ENCODE assay signal across 33 cellular contexts in the genomic region with DNA sequence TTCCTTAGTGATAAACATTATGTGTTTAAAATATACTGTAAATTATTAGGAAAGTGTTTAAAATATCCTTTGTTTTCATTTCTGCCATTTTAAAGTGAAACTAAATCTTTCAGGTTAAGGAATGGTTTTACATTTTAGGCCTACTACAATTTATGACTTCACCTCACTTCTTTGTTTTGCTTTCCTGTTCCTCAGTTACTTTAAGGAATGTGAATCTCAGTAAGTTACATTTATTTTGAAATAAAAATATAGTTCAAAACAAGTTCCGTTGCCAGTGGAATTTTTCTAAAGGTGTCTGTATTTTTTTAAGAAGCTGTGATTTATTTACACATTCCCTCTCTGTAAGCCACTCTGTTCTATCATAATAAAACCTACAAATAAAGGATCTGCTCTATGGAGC.
DNase-seq lines count a peak whose midpoint lies in the region; ATAC-seq, FAIRE-seq and TF ChIP-seq lines count a peak whose summit lies in the region.
"Had no signal": no experiment of that assay in that cellular context is flagged by ENCODE, and none has a peak within 500 bp of the region (broad histone marks: within the 10 kb centered on the region; RNA-seq: fewer than 3 reads in every experiment).

No MANE protein-coding gene starts in this region.

- POLR2A ChIA-PET in HCT116 (lab: Charles Lee): no interaction called here

- no peak overlapping the region for H3K27ac ChIP-seq in HCT116 (ENCODE audit: low read depth, low read length)
- no peak overlapping the region for H3K27ac ChIP-seq in small intestine (ENCODE audit: low read depth in 1 of 2, low read length in 1 of 2)
- no peak overlapping the region for H3K27ac ChIP-seq in brain microvascular endothelial cell
- H3K27ac ChIP-seq: C4-2B, cardiac muscle cell, esophagus muscularis mucosa, gastroesophageal sphincter, lower lobe of right lung, Peyer's patch, right atrium auricular region, thyroid gland, vagina, VCaP had no signal

- BruUV-seq in HCT116 (replicated peaks; lab: Mats Ljungman, UMichigan): no TSS peak

- ATAC-seq in HCT116: no peak
- ATAC-seq: activated T-helper 17 cell treated with anti-CD3 and anti-CD28 coated beads, Interleukin-2, amount 50 U/mL, for 72 hours; gastroesophageal sphincter; lower lobe of right lung; natural killer cell had no signal

- no peak for TF ChIP-seq CTCF in HCT116 (IDR thresholded peaks at IDR 0.05 in 2 of 3, conservative IDR thresholded peaks at IDR 0.05 in 1 of 3; ENCODE audit: borderline replicate concordance in 1 of 3, insufficient read depth in 1 of 3, low read depth in 2 of 3, low read length in 2 of 3)
- no peak for TF ChIP-seq CTCF in mesothelial cell of epicardium (IDR thresholded peaks at IDR 0.05; ENCODE audit: unreplicated experiment)
- TF ChIP-seq CTCF in brain microvascular endothelial cell (IDR thresholded peaks at IDR 0.05; ENCODE audit: low read depth, low read length, missing control alignments): no peak

- H3K27ac Mint-ChIP-seq in mesothelial cell of epicardium: peak overlapping the region; percentile 3
- H3K27ac Mint-ChIP-seq: activated naive CD4-positive, alpha-beta T cell treated with anti-CD3 and anti-CD28 coated beads, Interleukin-2, amount 10 ng/mL, durations not matched to agents 7 days and 5 days; activated T-helper 17 cell treated with anti-CD3 and anti-CD28 coated beads, Interleukin-2, amount 50 U/mL, for 72 hours; natural killer cell had no signal

- no peaks in the 10 kb centered on the region for H3K9me3 Mint-ChIP-seq in mesothelial cell of epicardium
- H3K9me3 Mint-ChIP-seq: activated naive CD4-positive, alpha-beta T cell treated with anti-CD3 and anti-CD28 coated beads, Interleukin-2, amount 10 ng/mL, durations not matched to agents 7 days and 5 days had no signal

- in situ Hi-C loops in brain microvascular endothelial cell (cut with HindIII; ENCODE audit: low pct_ligation_motif_present, low sequenced_read_pairs): no loop called here

- no peaks in the 10 kb centered on the region for H3K27me3 Mint-ChIP-seq in mesothelial cell of epicardium (ENCODE audit: low read depth)
- H3K27me3 Mint-ChIP-seq: activated naive CD4-positive, alpha-beta T cell treated with anti-CD3 and anti-CD28 coated beads, Interleukin-2, amount 10 ng/mL, durations not matched to agents 7 days and 5 days; activated T-helper 17 cell treated with anti-CD3 and anti-CD28 coated beads, Interleukin-2, amount 50 U/mL, for 72 hours had no signal

- H3K9me2 ChIP-seq in HCT116 (ENCODE audit: insufficient read depth): no peaks in the 10 kb centered on the region; the same call in 1 of the 2 replicates

- H3K9ac ChIP-seq in HCT116 (ENCODE audit: low read length): no peak overlapping the region

- peak overlapping the region; percentile 37 for H2AFZ ChIP-seq in HCT116 (ENCODE audit: low read depth, low read length, poor library complexity, severe bottlenecking)

- 68 to 75% (median 69%) methylated on average over 1 of the region's 1 CpG for WGBS in small intestine, 3 donors

- TF ChIP-seq RAD21 in HCT116 (IDR thresholded peaks at IDR 0.05; ENCODE audit: low read depth): no peak

- H3K9me3 ChIP-seq in HCT116 (ENCODE audit: control insufficient read depth in 1 of 2, insufficient read depth in 1 of 2, low read depth in 1 of 2, low read length in 2 of 2) (no peaks in the 10 kb centered on the region), small intestine (ENCODE audit: control insufficient read depth, low read depth) (no peaks in the 10 kb centered on the region)
- H3K9me3 ChIP-seq: Caco-2, esophagus muscularis mucosa, gastroesophageal sphincter, lower lobe of right lung, Peyer's patch, right atrium auricular region, thyroid gland, vagina had no signal

- H3K4me2 ChIP-seq in HCT116 (ENCODE audit: low read length): no peak overlapping the region

- H3K36me3 ChIP-seq in HCT116 (ENCODE audit: control insufficient read depth in 1 of 2, insufficient read depth in 2 of 2, low read length in 2 of 2): no peaks in the 10 kb centered on the region
- H3K36me3 ChIP-seq in small intestine (ENCODE audit: control insufficient read depth in 2 of 2, insufficient read depth in 2 of 2, low read length in 2 of 2): no peaks in the 10 kb centered on the region
- no peaks in the 10 kb centered on the region for H3K36me3 ChIP-seq in brain microvascular endothelial cell (replicated peaks)
- H3K36me3 ChIP-seq: cardiac muscle cell, esophagus muscularis mucosa, gastroesophageal sphincter, lower lobe of right lung, Peyer's patch, right atrium auricular region, thyroid gland, vagina had no signal

- H3K36me3 Mint-ChIP-seq in mesothelial cell of epicardium: no peaks in the 10 kb centered on the region
- H3K36me3 Mint-ChIP-seq: activated naive CD4-positive, alpha-beta T cell treated with anti-CD3 and anti-CD28 coated beads, Interleukin-2, amount 10 ng/mL, durations not matched to agents 7 days and 5 days; natural killer cell had no signal

- H3K4me1 ChIP-seq in HCT116 (ENCODE audit: control insufficient read depth in 1 of 2, insufficient read depth in 2 of 2, low read length in 2 of 2): no peaks in the 10 kb centered on the region
- no peaks in the 10 kb centered on the region for H3K4me1 ChIP-seq in small intestine (ENCODE audit: control insufficient read depth in 2 of 2, insufficient read depth in 1 of 2, low read depth in 1 of 2, low read length in 1 of 2)
- H3K4me1 ChIP-seq: Caco-2, esophagus muscularis mucosa, gastroesophageal sphincter, lower lobe of right lung, Peyer's patch, right atrium auricular region, thyroid gland, vagina had no signal

- no peaks in the 10 kb centered on the region for H3K79me2 ChIP-seq in HCT116 (ENCODE audit: insufficient read depth, low read length)

- FAIRE-seq in small intestine (lab: Jason Lieb, UNC): peak; percentile 39

- H3K27me3 ChIP-seq in HCT116 (ENCODE audit: insufficient read depth, low read length): no peaks in the 10 kb centered on the region
- no peaks in the 10 kb centered on the region for H3K27me3 ChIP-seq in small intestine (ENCODE audit: control insufficient read depth in 2 of 2, insufficient read depth in 2 of 2, low read length in 2 of 2)
- H3K27me3 ChIP-seq in brain microvascular endothelial cell (replicated peaks): no peaks in the 10 kb centered on the region
- H3K27me3 ChIP-seq: cardiac muscle cell, esophagus muscularis mucosa, gastroesophageal sphincter, Peyer's patch, right atrium auricular region, thyroid gland, vagina had no signal

- no peak overlapping the region for H3K4me3 ChIP-seq in HCT116 (replicated peaks in 1 of 2; ENCODE audit: low read depth in 1 of 2, low read length in 2 of 2)
- no peak overlapping the region for H3K4me3 ChIP-seq in small intestine (ENCODE audit: low read depth in 1 of 2, low read length in 2 of 2)
- no peak overlapping the region for H3K4me3 ChIP-seq in brain microvascular endothelial cell (ENCODE audit: low read depth, low read length)
- H3K4me3 ChIP-seq: cardiac muscle cell, esophagus muscularis mucosa, gastroesophageal sphincter, lower lobe of right lung, Peyer's patch, right atrium auricular region, thyroid gland, vagina had no signal

- DNase-seq in HCT116 (ENCODE audit: low read depth, low spot score): no peak
- peak; percentile 33 for DNase-seq in cerebellar cortex (ENCODE audit: low spot score)
- no peak for DNase-seq in mesothelial cell of epicardium (ENCODE audit: low spot score in 2 of 2, unreplicated experiment in 2 of 2)
- no peak for DNase-seq in small intestine
- DNase-seq in brain microvascular endothelial cell: no peak
- DNase-seq in activated CD4-positive, alpha-beta T cell treated with anti-CD3 and anti-CD28 coated beads for 1 hour: no peak
- no peak for DNase-seq in T-helper 1 cell
- DNase-seq: activated CD4-positive, alpha-beta T cell treated with anti-CD3 and anti-CD28 coated beads for 4 hours; activated naive CD4-positive, alpha-beta T cell treated with anti-CD3 and anti-CD28 coated beads, Interleukin-2, amount 10 ng/mL, durations not matched to agents 7 days and 5 days; amniotic stem cell; Caco-2; GDM1; HCEC 1CT; Karpas-422; kidney glomerular epithelial cell; lower lobe of right lung; natural killer cell; NCI-H1417 treated with DMSO at 0.1 percent for 48 hours; NCI-H2081 treated with DMSO at 0.1 percent for 48 hours; NCI-H226; NCI-H69; Peyer's patch; SHP77; T-helper 9 cell; thyroid gland had no signal

- no peak for TF ChIP-seq POLR2A in HCT116 (IDR thresholded peaks at IDR 0.05; ENCODE audit: borderline replicate concordance, extremely low read depth, insufficient read depth, insufficient read length)

- intact Hi-C loops in HCT116 (cut with micrococcal nuclease): no loop called here

- H4K20me1 ChIP-seq in HCT116 (ENCODE audit: insufficient read depth): no peaks in the 10 kb centered on the region

- CTCF ChIA-PET in HCT116 (lab: Charles Lee): interaction anchor here (3.4 kb wide), 1 partner anchor 11 kb away, joined by 13 read pairs; no protein-coding TSS in a partner anchor

- RAD21 ChIA-PET in HCT116 (lab: Charles Lee; ENCODE audit: low non-redundant PET in 1 of 2, low total read pairs in 2 of 2, uncharacterized antibody in 2 of 2, unreplicated experiment in 2 of 2): no interaction called here

- H3K4me3 Mint-ChIP-seq in mesothelial cell of epicardium: no peak overlapping the region
- H3K4me3 Mint-ChIP-seq: activated naive CD4-positive, alpha-beta T cell treated with anti-CD3 and anti-CD28 coated beads, Interleukin-2, amount 10 ng/mL, durations not matched to agents 7 days and 5 days; activated T-helper 17 cell treated with anti-CD3 and anti-CD28 coated beads, Interleukin-2, amount 50 U/mL, for 72 hours; natural killer cell had no signal

- peaks cover 3% of the 10 kb centered on the region for H3K4me1 Mint-ChIP-seq in mesothelial cell of epicardium
- H3K4me1 Mint-ChIP-seq: activated naive CD4-positive, alpha-beta T cell treated with anti-CD3 and anti-CD28 coated beads, Interleukin-2, amount 10 ng/mL, durations not matched to agents 7 days and 5 days; activated T-helper 17 cell treated with anti-CD3 and anti-CD28 coated beads, Interleukin-2, amount 50 U/mL, for 72 hours; natural killer cell had no signal

TF ChIP-seq in HCT116, 20 proteins besides CTCF, POLR2A, EP300 and RAD21 (continues in another document):
- TF ChIP-seq TCF7L2 (IDR thresholded peaks at IDR 0.05; ENCODE audit: borderline replicate concordance, extremely low read depth, insufficient read depth, insufficient read length) (no peak), EZH2phosphoT487 (IDR thresholded peaks at IDR 0.05; ENCODE audit: borderline replicate concordance) (no peak), FOSL1 (IDR thresholded peaks at IDR 0.05; ENCODE audit: low read depth) (no peak), EGR1 (IDR thresholded peaks at IDR 0.05; ENCODE audit: low read depth) (no peak), SP1 (IDR thresholded peaks at IDR 0.05; ENCODE audit: low read depth) (no peak), CEBPB (IDR thresholded peaks at IDR 0.05; ENCODE audit: low read depth) (no peak), EZH2 (IDR thresholded peaks at IDR 0.05) (no peak), CBX3 (IDR thresholded peaks at IDR 0.05; ENCODE audit: low read depth) (no peak), ELF1 (IDR thresholded peaks at IDR 0.05; ENCODE audit: borderline replicate concordance, low read depth) (no peak), POLR2AphosphoS5 (IDR thresholded peaks at IDR 0.05; ENCODE audit: low read depth, low read length) (no peak)
